Comparison of ENCODE assay signal across 9 cellular contexts in the genomic region with DNA sequence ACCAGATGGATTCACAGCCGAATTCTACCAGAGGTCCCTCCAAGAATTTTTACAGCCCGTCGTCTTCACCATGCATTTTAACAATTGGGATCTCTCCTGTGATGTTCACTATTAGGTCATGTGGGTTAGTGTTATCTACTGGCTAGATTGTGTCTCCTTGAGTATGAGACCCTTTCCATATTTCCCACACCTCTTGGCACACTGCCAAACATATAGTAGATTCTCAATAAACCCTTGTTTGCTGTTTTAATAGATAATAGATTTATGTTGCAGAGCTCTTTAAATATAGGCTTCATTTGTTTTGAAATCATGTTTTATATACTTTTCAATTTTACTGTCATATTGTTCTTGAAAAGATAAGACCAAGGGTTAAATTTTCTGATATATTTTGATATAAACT. TPM values are rescaled to one million over a fixed set of nuclear protein-coding genes. Genes with fewer than 3 reads are reported as not detected.
"Had no signal": no experiment of that assay in that cellular context is flagged by ENCODE, and none has a peak within 500 bp of the region (broad histone marks: within the 10 kb centered on the region; RNA-seq: fewer than 3 reads in every experiment).

No MANE protein-coding gene starts in this region.

- H3K4me3 ChIP-seq: GM12878 had no signal

- FAIRE-seq: G401.6, GM12878, GM12891, GM12892, GM18507, GM19239 had no signal

- DNase-seq: GDM1, GF-D8 had no signal

- ATAC-seq: GM12878 had no signal

RNA-seq across cellular contexts. Expression of a gene that starts 34.9 kb away (rescaled TPM):
- total RNA-seq: G401 had no signal
